ENCODE assay signal across 8 cellular contexts in the genomic region with DNA sequence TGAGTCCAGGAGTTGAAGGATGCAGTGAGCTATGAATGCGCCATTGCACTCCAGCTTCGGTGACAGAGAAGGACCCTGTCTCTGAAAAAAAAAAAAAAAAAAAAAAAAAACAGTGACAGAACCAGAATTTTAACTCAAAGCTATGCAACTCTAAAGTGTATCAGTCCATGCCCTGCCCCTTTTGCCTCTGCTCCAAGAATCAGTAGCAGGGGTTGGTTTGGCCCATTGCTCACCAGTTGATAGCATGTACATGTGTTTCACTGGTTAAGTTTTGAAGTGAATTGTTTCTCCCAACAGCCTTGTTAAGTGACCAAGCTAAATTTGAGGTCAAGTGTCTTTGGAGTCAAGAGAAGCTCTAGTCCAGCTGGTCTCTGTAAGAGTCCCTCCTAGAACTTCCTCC.
"Had no signal": no experiment of that assay in that cellular context is flagged by ENCODE, and none has a peak within 500 bp of the region (broad histone marks: within the 10 kb centered on the region; RNA-seq: fewer than 3 reads in every experiment).

No MANE protein-coding gene starts in this region.

- H3K4me3 ChIP-seq: GM12878 had no signal

- FAIRE-seq: G401.6, GM12878, GM12891, GM12892, GM18507, GM19239 had no signal

- DNase-seq: GDM1, GF-D8 had no signal

- ATAC-seq: GM12878 had no signal
